In the genomic region with DNA sequence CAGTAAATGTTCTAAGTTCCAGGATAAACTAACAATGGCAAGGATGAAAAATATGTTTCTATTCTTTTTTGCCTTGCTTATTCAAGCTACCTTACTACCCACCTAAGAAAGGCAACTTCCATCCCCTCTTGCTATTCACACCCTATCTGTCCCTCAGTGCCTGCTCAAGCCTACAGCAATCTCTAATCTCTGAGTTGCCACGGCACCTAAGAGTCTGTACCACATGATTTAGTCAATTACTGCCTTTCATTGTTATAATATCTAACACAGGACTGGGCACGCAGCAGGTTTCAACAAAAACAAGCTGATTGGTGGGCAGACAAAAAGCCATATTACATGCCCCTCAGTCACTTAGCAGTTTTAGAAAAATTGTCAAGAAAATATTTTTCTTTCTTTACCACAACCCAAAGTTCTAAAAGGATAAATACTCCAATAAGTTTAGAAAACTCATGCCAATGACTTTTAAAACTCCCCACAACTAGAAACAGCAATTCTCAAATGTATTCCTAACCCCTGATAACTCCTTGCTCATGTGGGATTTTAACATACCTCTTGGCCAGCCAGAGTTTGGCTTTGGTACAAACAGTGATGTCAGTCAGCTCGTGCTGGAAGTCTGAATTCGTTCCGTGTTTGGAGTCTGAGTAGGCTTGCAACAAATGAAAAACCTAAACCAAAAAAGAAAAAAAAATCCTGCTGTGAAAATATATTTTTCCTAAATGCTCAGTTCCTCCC, we compare ENCODE assay signal across 10 cellular contexts.
DNase-seq lines count a peak whose midpoint lies in the region; ATAC-seq, FAIRE-seq and TF ChIP-seq lines count a peak whose summit lies in the region.
"Had no signal": no experiment of that assay in that cellular context is flagged by ENCODE, and none has a peak within 500 bp of the region (broad histone marks: within the 10 kb centered on the region; RNA-seq: fewer than 3 reads in every experiment).

No MANE protein-coding gene starts in this region.

- FAIRE-seq in K562 (lab: Jason Lieb, UNC) = no peak

- no peaks in the 10 kb centered on the region for H3K9me3 Mint-ChIP-seq in CD8-positive, alpha-beta T cell
- no peaks in the 10 kb centered on the region for H3K9me3 Mint-ChIP-seq in natural killer cell treated with Interleukin-12 subunit alpha and Interleukin-12 subunit beta and Interleukin-15 and Interleukin-18, amount 100 ng/mL, for 72 hours
- H3K9me3 Mint-ChIP-seq: activated CD4-positive, alpha-beta memory T cell treated with anti-CD3 and anti-CD28 coated beads for 36 hours had no signal

- no peak overlapping the region for H3K27ac Mint-ChIP-seq in CD8-positive, alpha-beta T cell
- no peak overlapping the region for H3K27ac Mint-ChIP-seq in natural killer cell treated with Interleukin-12 subunit alpha and Interleukin-12 subunit beta and Interleukin-15 and Interleukin-18, amount 100 ng/mL, for 72 hours
- H3K27ac Mint-ChIP-seq: activated CD4-positive, alpha-beta memory T cell treated with anti-CD3 and anti-CD28 coated beads for 36 hours had no signal

- WGBS in K562 (ENCODE audit: insufficient coverage, low coverage, missing lambda C conversion rate) = 41% methylated on average over 5 of the region's 5 CpGs
- WGBS in right cardiac atrium = 18% methylated on average over 5 of the region's 5 CpGs

- no peaks in the 10 kb centered on the region for H3K79me2 ChIP-seq in K562 (ENCODE audit: control insufficient read depth, insufficient read depth, low read length)

- H3K4me1 Mint-ChIP-seq in CD8-positive, alpha-beta T cell (ENCODE audit: low read depth) = no peaks in the 10 kb centered on the region
- no peaks in the 10 kb centered on the region for H3K4me1 Mint-ChIP-seq in natural killer cell treated with Interleukin-12 subunit alpha and Interleukin-12 subunit beta and Interleukin-15 and Interleukin-18, amount 100 ng/mL, for 72 hours (ENCODE audit: low read depth in 2 of 2)

- DNase-seq in GM03348 (ENCODE audit: low spot score) (peak; percentile 78), K562 (ENCODE audit: extremely low read depth in 1 of 4, low spot score in 3 of 4) (no peak), right cardiac atrium (peak; percentile 78 to 87 (median 79)), gastrocnemius medialis (peak; percentile 72 to 84)
- no peak for DNase-seq in CD8-positive, alpha-beta T cell
- DNase-seq in natural killer cell treated with Interleukin-12 subunit alpha and Interleukin-12 subunit beta and Interleukin-15 and Interleukin-18, amount 100 ng/mL, for 72 hours (ENCODE audit: low spot score) = no peak
- DNase-seq in stimulated activated CD4-positive, alpha-beta T cell treated with anti-CD3 and anti-CD28 coated beads, Interleukin-12 subunit alpha, Interleukin-12 subunit beta, amount 100 ng/mL, for 4 hours = no peak
- DNase-seq: activated CD4-positive, alpha-beta memory T cell treated with anti-CD3 and anti-CD28 coated beads for 36 hours; glutamatergic neuron had no signal

- H3K27me3 Mint-ChIP-seq in CD8-positive, alpha-beta T cell (ENCODE audit: low read depth) = no peaks in the 10 kb centered on the region
- H3K27me3 Mint-ChIP-seq in natural killer cell treated with Interleukin-12 subunit alpha and Interleukin-12 subunit beta and Interleukin-15 and Interleukin-18, amount 100 ng/mL, for 72 hours = no peaks in the 10 kb centered on the region
- H3K27me3 Mint-ChIP-seq: activated CD4-positive, alpha-beta memory T cell treated with anti-CD3 and anti-CD28 coated beads for 36 hours had no signal

- H3K4me1 ChIP-seq in K562 (replicated peaks in 1 of 2; ENCODE audit: control insufficient read depth in 2 of 2, insufficient read depth in 2 of 2, low read length in 2 of 2) (peaks cover 12 to 25% of the 10 kb centered on the region in 2 experiments), right cardiac atrium (ENCODE audit: control insufficient read depth, insufficient read depth, low read length) (peaks cover 19% of the 10 kb centered on the region), gastrocnemius medialis (peaks cover 69 to 74% of the 10 kb centered on the region in 2 donors)
- H3K4me1 ChIP-seq in CD8-positive, alpha-beta T cell (ENCODE audit: insufficient read depth, low read length) = no peaks in the 10 kb centered on the region

- H3K9ac ChIP-seq in K562 (ENCODE audit: insufficient read depth in 1 of 2, low read depth in 2 of 2, low read length in 2 of 2) = no peak overlapping the region

- in situ Hi-C loops in K562 (cut with MboI) (no loop called here), gastrocnemius medialis (cut with MboI; ENCODE audit: low sequenced_read_pairs in 4 of 4) (no loop called here)

- H3K4me3 ChIP-seq in K562 (no peak overlapping the region), right cardiac atrium (ENCODE audit: low read length) (no peak overlapping the region), gastrocnemius medialis (no peak overlapping the region)
- H3K4me3 ChIP-seq in CD8-positive, alpha-beta T cell (ENCODE audit: low read depth, low read length) = no peak overlapping the region

- no peak overlapping the region for H3K4me3 Mint-ChIP-seq in CD8-positive, alpha-beta T cell
- H3K4me3 Mint-ChIP-seq in natural killer cell treated with Interleukin-12 subunit alpha and Interleukin-12 subunit beta and Interleukin-15 and Interleukin-18, amount 100 ng/mL, for 72 hours = no peak overlapping the region
- H3K4me3 Mint-ChIP-seq: activated CD4-positive, alpha-beta memory T cell treated with anti-CD3 and anti-CD28 coated beads for 36 hours had no signal

- no peak overlapping the region for H3K4me2 ChIP-seq in K562 (ENCODE audit: insufficient read depth, low read length)

- TF ChIP-seq CTCF in K562 (IDR thresholded peaks at IDR 0.05 in 2 of 3, conservative IDR thresholded peaks at IDR 0.05 in 1 of 3; ENCODE audit: insufficient read depth in 2 of 3, low read depth in 1 of 3, low read length in 3 of 3) (no peak), gastrocnemius medialis (IDR thresholded peaks at IDR 0.05 in 4 of 5, conservative IDR thresholded peaks at IDR 0.05 in 1 of 5) (no peak)
- TF ChIP-seq CTCF in CD8-positive, alpha-beta T cell (IDR thresholded peaks at IDR 0.05) = no peak

- no TSS peak for BruUV-seq in K562 (replicated peaks; lab: Mats Ljungman, UMichigan)

- H3K27ac ChIP-seq in K562 (ENCODE audit: extremely low read depth, low read depth, low read length) (no peak overlapping the region), right cardiac atrium (ENCODE audit: low read length) (peak overlapping the region; percentile 96), gastrocnemius medialis (peak overlapping the region; percentile 81 to 88 (median 86))
- H3K27ac ChIP-seq in CD8-positive, alpha-beta T cell (ENCODE audit: low read depth, low read length) = no peak overlapping the region

- TF ChIP-seq POLR2A in K562 (conservative IDR thresholded peaks at IDR 0.05) (no peak), gastrocnemius medialis (IDR thresholded peaks at IDR 0.05) (no peak)

- no peaks in the 10 kb centered on the region for H3K9me1 ChIP-seq in K562 (ENCODE audit: control insufficient read depth, insufficient read depth, low read length)

- no peaks in the 10 kb centered on the region for H4K20me1 ChIP-seq in K562 (replicated peaks; ENCODE audit: control insufficient read depth, insufficient read depth, low read length)

- H2AFZ ChIP-seq in K562 (ENCODE audit: low read depth, low read length) = no peak overlapping the region

- intact Hi-C loops in K562 (cut with micrococcal nuclease) = no loop called here
- intact Hi-C loops in right cardiac atrium (cut with DNase I) = no loop called here
- intact Hi-C loops in gastrocnemius medialis (cut with DNase I; ENCODE audit: low total_unique reads) = loop anchor here (2.0 kb wide), 1 partner anchor 27 kb away; no protein-coding TSS in a partner anchor
- intact Hi-C loops in CD8-positive, alpha-beta T cell (cut with DNase I, micrococcal nuclease) = no loop called here

- H3K36me3 ChIP-seq in K562 (ENCODE audit: control insufficient read depth, insufficient read depth, low read length) (no peaks in the 10 kb centered on the region; the same call in 2 of the 3 replicates), gastrocnemius medialis (no peaks in the 10 kb centered on the region)
- H3K36me3 ChIP-seq in CD8-positive, alpha-beta T cell (ENCODE audit: insufficient read depth, low read length) = peaks cover 12% of the 10 kb centered on the region

- peaks cover 68% of the 10 kb centered on the region for H3K36me3 Mint-ChIP-seq in CD8-positive, alpha-beta T cell
- H3K36me3 Mint-ChIP-seq in natural killer cell treated with Interleukin-12 subunit alpha and Interleukin-12 subunit beta and Interleukin-15 and Interleukin-18, amount 100 ng/mL, for 72 hours = no peaks in the 10 kb centered on the region

- no peaks in the 10 kb centered on the region for H3K9me3 ChIP-seq in K562 (replicated peaks; ENCODE audit: control insufficient read depth, insufficient read depth, low read depth, low read length)
- H3K9me3 ChIP-seq in right cardiac atrium (ENCODE audit: control insufficient read depth, low read length) = no peaks in the 10 kb centered on the region
- H3K9me3 ChIP-seq in gastrocnemius medialis = no peaks in the 10 kb centered on the region
- no peaks in the 10 kb centered on the region for H3K9me3 ChIP-seq in CD8-positive, alpha-beta T cell (ENCODE audit: low read length)

- 0 out of 3 replicates have a peak, but pooled peaks have one; percentile 27 for ATAC-seq in K562
- ATAC-seq in right cardiac atrium = peak; percentile 76 to 83
- peak; percentile 66 to 71 for ATAC-seq in gastrocnemius medialis
- no peak for ATAC-seq in CD8-positive, alpha-beta T cell
- no peak for ATAC-seq in GM18909 (IDR thresholded peaks at IDR 0.05; ENCODE audit: poor library complexity, unreplicated experiment)
- no peak for ATAC-seq in natural killer cell treated with Interleukin-12 subunit alpha and Interleukin-12 subunit beta and Interleukin-15 and Interleukin-18, amount 100 ng/mL, for 72 hours

- no peak for TF ChIP-seq RAD21 in K562 (CRISPR knock-in tag; conservative IDR thresholded peaks at IDR 0.05 in 1 of 2, IDR thresholded peaks at IDR 0.05 in 1 of 2)

- H3K27me3 ChIP-seq in K562 (ENCODE audit: control insufficient read depth in 2 of 2, insufficient read depth in 2 of 2, low read length in 2 of 2) (no peaks in the 10 kb centered on the region), right cardiac atrium (ENCODE audit: control insufficient read depth, insufficient read depth) (no peaks in the 10 kb centered on the region), gastrocnemius medialis (no peaks in the 10 kb centered on the region)
- H3K27me3 ChIP-seq in CD8-positive, alpha-beta T cell (ENCODE audit: insufficient read depth, low read length) = no peaks in the 10 kb centered on the region

- POLR2A ChIA-PET in K562 (lab: Yijun Ruan, JAX) = no interaction called here
- POLR2A ChIA-PET in CD8-positive, alpha-beta T cell (lab: Charles Lee) = no interaction called here

- no peak for TF ChIP-seq EP300 in K562 (IDR thresholded peaks at IDR 0.05; ENCODE audit: low read length)

- CTCF ChIA-PET in K562 (lab: Yijun Ruan, JAX; ENCODE audit: low intra/inter-chr PET ratio) = no interaction called here
- CTCF ChIA-PET in CD8-positive, alpha-beta T cell (lab: Charles Lee) = interaction anchor here (0.8 kb wide), 1 partner anchor 94 kb away, joined by 3 read pairs; no protein-coding TSS in a partner anchor

TF ChIP-seq in K562, 482 proteins besides CTCF, POLR2A, EP300 and RAD21 (continues in another document):
- TF ChIP-seq ATF7 (IDR thresholded peaks at IDR 0.05) (0 out of 2 replicates have a peak, but pooled peaks have one; percentile 15), RFX1 (IDR thresholded peaks at IDR 0.05) (peak; percentile 53; the same call in 1 of the 2 replicates), SMAD4 (CRISPR knock-in tag; conservative IDR thresholded peaks at IDR 0.05) (no peak)

Comparison
In these comparisons a context has a peak if more than half of its experiments do, and no peak if none do; other contexts are left out.
1. DNase-seq: peak in GM03348 (single experiment), right cardiac atrium (3 of 3) and gastrocnemius medialis (2 of 2); none in K562 (0 of 4), CD8-positive, alpha-beta T cell (0 of 7), natural killer cell treated with Interleukin-12 subunit alpha and Interleukin-12 subunit beta and Interleukin-15 and Interleukin-18, amount 100 ng/mL, for 72 hours (single experiment) and stimulated activated CD4-positive, alpha-beta T cell treated with anti-CD3 and anti-CD28 coated beads, Interleukin-12 subunit alpha, Interleukin-12 subunit beta, amount 100 ng/mL, for 4 hours (single experiment).
2. ATAC-seq: peak in K562 (single experiment), right cardiac atrium (2 of 2) and gastrocnemius medialis (2 of 2); none in CD8-positive, alpha-beta T cell (single experiment), GM18909 (single experiment) and natural killer cell treated with Interleukin-12 subunit alpha and Interleukin-12 subunit beta and Interleukin-15 and Interleukin-18, amount 100 ng/mL, for 72 hours (0 of 2).
3. H3K27ac ChIP-seq: peak in right cardiac atrium (single experiment) and gastrocnemius medialis (4 of 4); none in K562 (single experiment) and CD8-positive, alpha-beta T cell (single experiment).